ENCODE assay signal across 9 cellular contexts in genomic region chr6:43247115-43247999, GRCh38. TPM values are rescaled to one million over a fixed set of nuclear protein-coding genes. Genes with fewer than 3 reads are reported as not detected.
DNase-seq lines count a peak whose midpoint lies in the region; ATAC-seq and TF ChIP-seq lines count a peak whose summit lies in the region.
"Had no signal": no experiment of that assay in that cellular context is flagged by ENCODE, and none has a peak within 500 bp of the region (broad histone marks: within the 10 kb centered on the region; RNA-seq: fewer than 3 reads in every experiment).

No MANE protein-coding gene starts in this region.

- BruUV-seq in OCI-LY7 (replicated peaks; lab: Mats Ljungman, UMichigan), result no TSS peak

- H3K27ac ChIP-seq in CD4-positive, alpha-beta memory T cell (ENCODE audit: low read depth, low read length), result peak overlapping the region; percentile 52
- H3K27ac ChIP-seq in OCI-LY7 (ENCODE audit: low read depth, low read length, poor library complexity, severe bottlenecking) (no peak overlapping the region), fibroblast of lung (ENCODE audit: insufficient read depth, low read length) (no peak overlapping the region)
- H3K27ac ChIP-seq in naive thymus-derived CD4-positive, alpha-beta T cell (ENCODE audit: low read depth, low read length), result peak overlapping the region; percentile 78

- peaks cover 0 to 2% (median 0%) of the 10 kb centered on the region in 8 donors for H3K9me3 Mint-ChIP-seq in CD4-positive, alpha-beta memory T cell
- H3K9me3 Mint-ChIP-seq in naive thymus-derived CD4-positive, alpha-beta T cell, result no peaks in the 10 kb centered on the region
- no peaks in the 10 kb centered on the region for H3K9me3 Mint-ChIP-seq in stimulated activated effector memory CD8-positive, alpha-beta T cell treated with anti-CD3 and anti-CD28 coated beads, Interleukin-12 subunit alpha, Interleukin-12 subunit beta, amount 100 ng/mL, for 72 hours

- peak; percentile 95 for ATAC-seq in naive thymus-derived CD4-positive, alpha-beta T cell
- peak; percentile 97 for ATAC-seq in stimulated activated effector memory CD8-positive, alpha-beta T cell treated with anti-CD3 and anti-CD28 coated beads, Interleukin-12 subunit alpha, Interleukin-12 subunit beta, amount 100 ng/mL, for 72 hours

- intact Hi-C loops in CD4-positive, alpha-beta memory T cell (cut with micrococcal nuclease), result loop anchor here (1.0 to 10.0 kb wide), 3 partner anchors 19 to 267 kb away; partner anchors contain the start of genes DNPH1, LRRC73, POLR1C and SRF
- intact Hi-C loops in OCI-LY7 (cut with micrococcal nuclease; ENCODE audit: unreplicated experiment), result no loop called here
- intact Hi-C loops in naive thymus-derived CD4-positive, alpha-beta T cell (cut with micrococcal nuclease), result loop anchor here (1.0 kb wide), 11 partner anchors 18 to 318 kb away; partner anchors contain the start of genes DNPH1 (in 2 of the 2), POLR1C (in 2 of the 2), ABCC10 (in 1 of the 2) and CNPY3 (in 1 of the 2)

- peak overlapping the region; percentile 94 for H2AFZ ChIP-seq in OCI-LY7 (ENCODE audit: low read length)
- peak overlapping the region; percentile 70 for H2AFZ ChIP-seq in fibroblast of lung (ENCODE audit: low read length)

- TF ChIP-seq CTCF in GM20000 (IDR thresholded peaks at IDR 0.05; ENCODE audit: extremely low read depth, missing control alignments), result no peak
- peak; percentile 27; the same call in 1 of the 2 replicates for TF ChIP-seq CTCF in OCI-LY7 (conservative IDR thresholded peaks at IDR 0.05; ENCODE audit: low read length)
- no peak for TF ChIP-seq CTCF in fibroblast of lung (conservative IDR thresholded peaks at IDR 0.05 in 1 of 2, IDR thresholded peaks at IDR 0.05 in 1 of 2; ENCODE audit: low read depth in 1 of 2, low read length in 2 of 2)

- H3K4me1 Mint-ChIP-seq in CD4-positive, alpha-beta memory T cell, result peaks cover 8 to 23% (median 13%) of the 10 kb centered on the region in 4 donors
- peaks cover 11 to 26% (median 21%) of the 10 kb centered on the region in 7 donors for H3K4me1 Mint-ChIP-seq in naive thymus-derived CD4-positive, alpha-beta T cell
- peaks cover 26% of the 10 kb centered on the region for H3K4me1 Mint-ChIP-seq in stimulated activated effector memory CD8-positive, alpha-beta T cell treated with anti-CD3 and anti-CD28 coated beads, Interleukin-12 subunit alpha, Interleukin-12 subunit beta, amount 100 ng/mL, for 72 hours

- H4K20me1 ChIP-seq in OCI-LY7 (ENCODE audit: insufficient read depth, low read length) (no peaks in the 10 kb centered on the region), fibroblast of lung (ENCODE audit: control insufficient read depth, extremely low read depth, insufficient read depth, low read length) (no peaks in the 10 kb centered on the region)

- H3K27me3 ChIP-seq in CD4-positive, alpha-beta memory T cell (ENCODE audit: insufficient read depth, low read length), result peaks cover 25% of the 10 kb centered on the region
- peaks cover 60% of the 10 kb centered on the region for H3K27me3 ChIP-seq in fibroblast of lung (ENCODE audit: control insufficient read depth, insufficient read depth, low read length)
- peaks cover 3 to 13% of the 10 kb centered on the region in 2 donors for H3K27me3 ChIP-seq in naive thymus-derived CD4-positive, alpha-beta T cell (ENCODE audit: control insufficient read depth in 2 of 2, insufficient read depth in 2 of 2, low read length in 2 of 2)

- H3K36me3 Mint-ChIP-seq in CD4-positive, alpha-beta memory T cell, result no peaks in the 10 kb centered on the region
- H3K36me3 Mint-ChIP-seq in naive thymus-derived CD4-positive, alpha-beta T cell, result peaks cover 0 to 2% (median 0%) of the 10 kb centered on the region in 5 donors
- H3K36me3 Mint-ChIP-seq in stimulated activated effector memory CD8-positive, alpha-beta T cell treated with anti-CD3 and anti-CD28 coated beads, Interleukin-12 subunit alpha, Interleukin-12 subunit beta, amount 100 ng/mL, for 72 hours, result no peaks in the 10 kb centered on the region

- CTCF ChIA-PET in CD4-positive, alpha-beta memory T cell (lab: Charles Lee; ENCODE audit: partially characterized antibody), result interaction anchor here (0.7 to 4.0 kb wide), 2 partner anchors 18 to 88 kb away, joined by 3 to 30 read pairs; partner anchors contain the start of gene DNPH1
- CTCF ChIA-PET in OCI-LY7 (lab: Charles Lee; ENCODE audit: unreplicated experiment), result interaction anchor here (0.6 to 1.9 kb wide), 4 partner anchors 9 to 114 kb away, joined by 3 to 25 read pairs (median 8); partner anchors contain the start of gene DNPH1
- CTCF ChIA-PET in naive thymus-derived CD4-positive, alpha-beta T cell (lab: Charles Lee), result interaction anchor here (0.6 to 1.9 kb wide), 2 partner anchors 16 to 18 kb away, joined by 3 to 8 read pairs; partner anchors contain the start of gene DNPH1

- peak; percentile 77 to 85 (median 80) for DNase-seq in CD4-positive, alpha-beta memory T cell
- DNase-seq in GM20000 (ENCODE audit: low spot score) (peak; percentile 97), HT1080 (ENCODE audit: low read depth) (peak; percentile 54), OCI-LY7 (ENCODE audit: low spot score) (peak; percentile 89), activated T-helper 1 cell treated with Interleukin-2 at 50 U/mL for 16 hours (ENCODE audit: low read depth) (peak; percentile 68), fibroblast of lung (ENCODE audit: low read depth in 2 of 2) (peak; percentile 32 to 37)
- peak; percentile 65 to 81 (median 78) for DNase-seq in naive thymus-derived CD4-positive, alpha-beta T cell
- DNase-seq in stimulated activated effector memory CD8-positive, alpha-beta T cell treated with anti-CD3 and anti-CD28 coated beads, Interleukin-12 subunit alpha, Interleukin-12 subunit beta, amount 100 ng/mL, for 72 hours (ENCODE audit: low spot score in 2 of 2), result peak; percentile 65 to 86

- H3K4me1 ChIP-seq in CD4-positive, alpha-beta memory T cell (ENCODE audit: insufficient read depth, low read length), result peaks cover 12% of the 10 kb centered on the region
- H3K4me1 ChIP-seq in OCI-LY7 (ENCODE audit: insufficient read depth, low read length, poor library complexity, severe bottlenecking) (peaks cover 20% of the 10 kb centered on the region), fibroblast of lung (ENCODE audit: control insufficient read depth, extremely low read depth, insufficient read depth, low read length) (no peaks in the 10 kb centered on the region)
- H3K4me1 ChIP-seq in naive thymus-derived CD4-positive, alpha-beta T cell (ENCODE audit: control insufficient read depth in 2 of 2, insufficient read depth in 2 of 2, low read length in 2 of 2), result peaks cover 3 to 13% of the 10 kb centered on the region in 2 donors

- POLR2A ChIA-PET in CD4-positive, alpha-beta memory T cell (lab: Charles Lee; ENCODE audit: partially characterized antibody), result interaction anchor here (0.8 to 3.1 kb wide), 11 partner anchors 10 to 608 kb away, joined by 3 to 12 read pairs (median 4); partner anchors contain the start of genes DNPH1, POLR1C, YIPF3 and ZNF318
- POLR2A ChIA-PET in OCI-LY7 (lab: Charles Lee), result interaction anchor here (0.6 to 1.8 kb wide), 7 partner anchors 9 to 259 kb away, joined by 3 to 7 read pairs (median 5); partner anchors contain the start of genes ABCC10 and DNPH1
- POLR2A ChIA-PET in naive thymus-derived CD4-positive, alpha-beta T cell (lab: Charles Lee), result interaction anchor here (0.5 to 1.8 kb wide), 4 partner anchors 18 to 65 kb away, joined by 3 to 6 read pairs (median 5); partner anchors contain the start of genes CUL9 and DNPH1

- H3K9ac ChIP-seq in fibroblast of lung (ENCODE audit: insufficient read depth, low read length), result no peak overlapping the region

- H3K9me3 ChIP-seq in CD4-positive, alpha-beta memory T cell (ENCODE audit: control insufficient read depth in 1 of 2, low read length in 2 of 2), result no peaks in the 10 kb centered on the region
- H3K9me3 ChIP-seq in OCI-LY7 (ENCODE audit: low read length) (no peaks in the 10 kb centered on the region), fibroblast of lung (ENCODE audit: control insufficient read depth, insufficient read depth, low read depth, low read length) (no peaks in the 10 kb centered on the region)
- no peaks in the 10 kb centered on the region for H3K9me3 ChIP-seq in naive thymus-derived CD4-positive, alpha-beta T cell (ENCODE audit: control insufficient read depth in 2 of 3, low read length in 3 of 3)

- peak overlapping the region; percentile 70 to 82 for H3K4me3 ChIP-seq in CD4-positive, alpha-beta memory T cell (ENCODE audit: low read length in 2 of 2)
- H3K4me3 ChIP-seq in OCI-LY7 (ENCODE audit: low read depth, low read length, poor library complexity, severe bottlenecking) (peak overlapping the region; percentile 72), fibroblast of lung (replicated peaks in 1 of 4; ENCODE audit: control extremely low read depth in 1 of 4, insufficient read depth in 1 of 4, low read depth in 3 of 4, low read length in 4 of 4) (peak overlapping the region; percentile 21 to 53 (median 31))
- H3K4me3 ChIP-seq in naive thymus-derived CD4-positive, alpha-beta T cell (ENCODE audit: low read length), result peak overlapping the region; percentile 84

- H3K79me2 ChIP-seq in OCI-LY7 (ENCODE audit: insufficient read depth, low read depth, low read length) (no peaks in the 10 kb centered on the region), fibroblast of lung (ENCODE audit: control insufficient read depth, insufficient read depth, low read length) (no peaks in the 10 kb centered on the region)

- H3K36me3 ChIP-seq in CD4-positive, alpha-beta memory T cell (ENCODE audit: insufficient read depth, low read length), result no peaks in the 10 kb centered on the region
- no peaks in the 10 kb centered on the region for H3K36me3 ChIP-seq in OCI-LY7 (ENCODE audit: insufficient read depth, low read length)
- H3K36me3 ChIP-seq in fibroblast of lung (ENCODE audit: control insufficient read depth, insufficient read depth, low read length), result no peaks in the 10 kb centered on the region
- no peaks in the 10 kb centered on the region for H3K36me3 ChIP-seq in naive thymus-derived CD4-positive, alpha-beta T cell (ENCODE audit: control insufficient read depth in 2 of 3, insufficient read depth in 3 of 3, low read length in 3 of 3)

- peak overlapping the region; percentile 73 for H3K4me2 ChIP-seq in OCI-LY7 (ENCODE audit: low read length)
- H3K4me2 ChIP-seq in fibroblast of lung (ENCODE audit: extremely low read depth, insufficient read depth, low read length), result peak overlapping the region; percentile 81

- H3K9me2 ChIP-seq in OCI-LY7 (ENCODE audit: insufficient read depth, low read length), result no peaks in the 10 kb centered on the region

- H3K27ac Mint-ChIP-seq in CD4-positive, alpha-beta memory T cell, result peak overlapping the region; percentile 86 to 97 (median 93)
- H3K27ac Mint-ChIP-seq in naive thymus-derived CD4-positive, alpha-beta T cell, result peak overlapping the region; percentile 76 to 92 (median 89)
- H3K27ac Mint-ChIP-seq in stimulated activated effector memory CD8-positive, alpha-beta T cell treated with anti-CD3 and anti-CD28 coated beads, Interleukin-12 subunit alpha, Interleukin-12 subunit beta, amount 100 ng/mL, for 72 hours, result peak overlapping the region; percentile 92

- peak overlapping the region in 7 of 8 donors; percentile 85 to 90 (median 90) for H3K4me3 Mint-ChIP-seq in CD4-positive, alpha-beta memory T cell
- H3K4me3 Mint-ChIP-seq in naive thymus-derived CD4-positive, alpha-beta T cell, result peak overlapping the region in 9 of 10 donors; percentile 83 to 94 (median 88)
- peak overlapping the region; percentile 84 for H3K4me3 Mint-ChIP-seq in stimulated activated effector memory CD8-positive, alpha-beta T cell treated with anti-CD3 and anti-CD28 coated beads, Interleukin-12 subunit alpha, Interleukin-12 subunit beta, amount 100 ng/mL, for 72 hours

- peaks cover 6 to 15% of the 10 kb centered on the region in 2 donors for H3K27me3 Mint-ChIP-seq in CD4-positive, alpha-beta memory T cell
- peaks cover 7 to 33% (median 14%) of the 10 kb centered on the region in 5 donors for H3K27me3 Mint-ChIP-seq in naive thymus-derived CD4-positive, alpha-beta T cell

RNA-seq across cellular contexts. Expression of gene TTBK1, which starts 4.1 kb away (rescaled TPM):
- total RNA-seq in CD4-positive, alpha-beta memory T cell, result under 1 TPM in 1 of 2 experiments, not detected in 1; 0.06 TPM
- polyA plus RNA-seq in CD4-positive, alpha-beta memory T cell, result not detected
- 0.06 TPM in 1 of 2 replicates, not detected in the other for total RNA-seq in HT1080 (2014; rRNA removed; shearing (Covaris generic))
- polyA plus RNA-seq in HT1080 (2015; cell fraction: cytosol; rRNA removed), result 0.01 and 0.02 TPM in 2 replicates
- 0.04 TPM in 1 of 2 replicates, not detected in the other for polyA plus RNA-seq in HT1080 (2015; cell fraction: nucleus; rRNA removed)
- 0.05 and 0.35 TPM in 2 replicates for total RNA-seq in OCI-LY7 (2014; rRNA removed; shearing (Covaris generic))
- total RNA-seq in OCI-LY7 (2022) (1.5 and 1.7 TPM in 2 replicates), fibroblast of lung (under 0.01 TPM in 2 replicates)
- polyA plus RNA-seq in fibroblast of lung, result 0.03 TPM in 1 of 2 replicates, not detected in the other
- polyA plus RNA-seq in fibroblast of lung (2012), result 0.02 TPM in 1 of 2 replicates, not detected in the other
- not detected in 2 replicates for polyA minus RNA-seq in fibroblast of lung (ENCODE audit: low replicate concordance)
- under 1 TPM in 2 of 5 experiments, not detected in 3; 0.05 to 0.29 TPM for total RNA-seq in naive thymus-derived CD4-positive, alpha-beta T cell
- not detected for polyA plus RNA-seq in naive thymus-derived CD4-positive, alpha-beta T cell

RNA-seq across cellular contexts. Expression of gene DNPH1, which starts 18.1 kb away (rescaled TPM):
- total RNA-seq in CD4-positive, alpha-beta memory T cell, result 10 to 100 TPM; 32.8 to 34.8 TPM
- 100 to 1,000 TPM in 1 of 2 donors, 10 to 100 TPM in 1; 93.5 to 159 TPM for polyA plus RNA-seq in CD4-positive, alpha-beta memory T cell
- 92.6 and 123 TPM in 2 replicates for total RNA-seq in HT1080 (2014; rRNA removed; shearing (Covaris generic))
- 138 and 162 TPM in 2 replicates for polyA plus RNA-seq in HT1080 (2015; cell fraction: cytosol; rRNA removed)
- 60.3 and 77.9 TPM in 2 replicates for polyA plus RNA-seq in HT1080 (2015; cell fraction: nucleus; rRNA removed)
- total RNA-seq in OCI-LY7 (2014; rRNA removed; shearing (Covaris generic)), result 111 and 126 TPM in 2 replicates
- total RNA-seq in OCI-LY7 (2022) (58.7 and 65.5 TPM in 2 replicates), fibroblast of lung (39.5 and 52.5 TPM in 2 replicates)
- 31.2 and 32.0 TPM in 2 replicates for polyA plus RNA-seq in fibroblast of lung
- polyA plus RNA-seq in fibroblast of lung (2012), result 57.1 and 68.1 TPM in 2 replicates
- polyA minus RNA-seq in fibroblast of lung (ENCODE audit: low replicate concordance), result 9.5 and 12.9 TPM in 2 replicates
- total RNA-seq in naive thymus-derived CD4-positive, alpha-beta T cell, result 10 to 100 TPM; 25.4 to 65.7 (median 33.9) TPM
- 100 to 1,000 TPM; 119 to 141 TPM for polyA plus RNA-seq in naive thymus-derived CD4-positive, alpha-beta T cell

RNA-seq across cellular contexts. Expression of gene SLC22A7, which starts 50.7 kb away (rescaled TPM):
- not detected for total RNA-seq in CD4-positive, alpha-beta memory T cell
- not detected for polyA plus RNA-seq in CD4-positive, alpha-beta memory T cell
- total RNA-seq in HT1080 (2014; rRNA removed; shearing (Covaris generic)), result not detected in 2 replicates
- polyA plus RNA-seq in HT1080 (2015; cell fraction: cytosol; rRNA removed), result not detected in 2 replicates
- not detected in 2 replicates for polyA plus RNA-seq in HT1080 (2015; cell fraction: nucleus; rRNA removed)
- not detected in 2 replicates for total RNA-seq in OCI-LY7 (2014; rRNA removed; shearing (Covaris generic))
- total RNA-seq in OCI-LY7 (2022) (not detected in 2 replicates), fibroblast of lung (not detected in 2 replicates)
- not detected in 2 replicates for polyA plus RNA-seq in fibroblast of lung
- not detected in 2 replicates for polyA plus RNA-seq in fibroblast of lung (2012)
- polyA minus RNA-seq in fibroblast of lung (ENCODE audit: low replicate concordance), result not detected in 2 replicates
- not detected for total RNA-seq in naive thymus-derived CD4-positive, alpha-beta T cell
- polyA plus RNA-seq in naive thymus-derived CD4-positive, alpha-beta T cell, result not detected
- total RNA-seq: T-helper 1 cell treated with Interleukin-12 subunit alpha and Interleukin-12 subunit beta and Interleukin-4 antibody, amounts not matched to agents 30 ng/mL and 1 ng/mL, for 36 hours had no signal

Comparison
In these comparisons a context has a peak if more than half of its experiments do, and no peak if none do; other contexts are left out.
1. DNase-seq: peak in every context shown above with its lines; median percentile 97 in GM20000; 89 in OCI-LY7; 80 in CD4-positive, alpha-beta memory T cell; 78 in naive thymus-derived CD4-positive, alpha-beta T cell; 76 in stimulated activated effector memory CD8-positive, alpha-beta T cell treated with anti-CD3 and anti-CD28 coated beads, Interleukin-12 subunit alpha, Interleukin-12 subunit beta, amount 100 ng/mL, for 72 hours; 68 in activated T-helper 1 cell treated with Interleukin-2 at 50 U/mL for 16 hours; 54 in HT1080; 34 in fibroblast of lung.
2. H3K27ac ChIP-seq: peak in CD4-positive, alpha-beta memory T cell (single experiment) and naive thymus-derived CD4-positive, alpha-beta T cell (single experiment); none in OCI-LY7 (single experiment) and fibroblast of lung (single experiment).
3. H3K4me3 ChIP-seq: peak in every context shown above with its lines; median percentile 84 in naive thymus-derived CD4-positive, alpha-beta T cell; 76 in CD4-positive, alpha-beta memory T cell; 72 in OCI-LY7; 31 in fibroblast of lung.
4. Peak in every context shown above with its lines, with median percentiles within 50 percentile points of each other: H3K27ac Mint-ChIP-seq and H3K4me3 Mint-ChIP-seq.